Comparison of ENCODE assay signal across 30 cellular contexts in the genomic region with DNA sequence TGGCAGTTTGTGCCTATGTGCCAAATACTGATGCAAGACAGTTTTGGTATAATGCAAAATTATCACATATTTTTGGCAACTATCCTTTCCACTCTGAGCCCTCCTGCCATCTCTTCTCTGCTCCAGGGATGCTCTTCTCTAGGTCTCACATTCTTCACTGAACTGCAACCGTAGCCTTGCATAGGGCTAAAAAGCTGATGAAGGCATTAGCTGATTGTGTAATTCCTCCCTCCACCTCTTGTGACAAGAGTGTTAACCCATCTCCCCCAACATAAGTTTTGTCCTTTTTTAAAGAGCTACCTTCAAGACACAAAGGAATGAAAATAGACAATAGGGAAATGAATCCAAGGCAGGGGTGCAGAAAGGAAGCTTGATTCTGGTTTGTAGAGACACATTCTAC.
"Had no signal": no experiment of that assay in that cellular context is flagged by ENCODE, and none has a peak within 500 bp of the region (broad histone marks: within the 10 kb centered on the region; RNA-seq: fewer than 3 reads in every experiment).

No MANE protein-coding gene starts in this region.

- H3K9me3 Mint-ChIP-seq: natural killer cell treated with Interleukin-12 subunit alpha and Interleukin-12 subunit beta and Interleukin-15 and Interleukin-18, amount 100 ng/mL, for 72 hours; nephron progenitor cell; stimulated activated effector memory CD8-positive, alpha-beta T cell treated with anti-CD3 and anti-CD28 coated beads, Interleukin-12 subunit alpha, Interleukin-12 subunit beta, amount 100 ng/mL, for 72 hours; stimulated activated naive B cell treated with anti-CD40 and anti-IgM and Interleukin-4, amounts not matched to agents 10 μg/mL and 1 μg/mL and 100 μg/mL, for 72 hours; stimulated activated naive CD8-positive, alpha-beta T cell treated with anti-CD3 and anti-CD28 coated beads, Interleukin-15, Interleukin-2, amounts not matched to agents 100 ng/mL and 50 ng/mL, for 24 hours had no signal

- DNase-seq: nephron progenitor cell; nucleus accumbens; ovary; posterior cingulate gyrus; psoas muscle; right cardiac atrium; right lobe of liver; sigmoid colon; small intestine; stimulated activated CD4-positive, alpha-beta T cell treated with anti-CD3 and anti-CD28 coated beads, Interleukin-15, amount 100 ng/mL, for 24 hours; stimulated activated CD4-positive, alpha-beta T cell treated with anti-CD3 and anti-CD28 coated beads, Interleukin-2, amount 100 ng/mL, for 24 hours; stimulated activated CD4-positive, alpha-beta T cell treated with anti-CD3 and anti-CD28 coated beads, Interleukin-2, amount 100 ng/mL, for 48 hours; stimulated activated CD4-positive, alpha-beta T cell treated with anti-CD3 and anti-CD28 coated beads, Interleukin-4, amount 100 ng/mL, for 24 hours; stimulated activated naive B cell treated with anti-CD40 and anti-IgM and Interleukin-4, amounts not matched to agents 10 μg/mL and 1 μg/mL and 100 μg/mL, for 72 hours; stimulated activated naive CD4-positive, alpha-beta T cell treated with Interleukin-2 at 50 U/mL for 16 hours; stomach; thyroid gland; trophoblast cell; upper lobe of left lung had no signal

- ATAC-seq: natural killer cell treated with Interleukin-12 subunit alpha and Interleukin-12 subunit beta and Interleukin-15 and Interleukin-18, amount 100 ng/mL, for 72 hours; psoas muscle; right cardiac atrium; right lobe of liver; stimulated activated naive B cell treated with anti-CD40 and anti-IgM and Interleukin-4, amounts not matched to agents 10 μg/mL and 1 μg/mL and 100 μg/mL, for 72 hours had no signal

- H2AFZ ChIP-seq: parathyroid adenoma had no signal

- H3K36me3 ChIP-seq: neutrophil, ovary, right lobe of liver, sigmoid colon, stomach, thoracic aorta, thyroid gland, tibial nerve, upper lobe of left lung, vagina had no signal

- H3K4me1 ChIP-seq: psoas muscle, right lobe of liver, stomach, thyroid gland, upper lobe of left lung, vagina had no signal

- H3K27ac ChIP-seq: neutrophil, ovary, parathyroid adenoma, psoas muscle, right lobe of liver, sigmoid colon, stomach, thoracic aorta, thyroid gland, tibial nerve, upper lobe of left lung, vagina had no signal

- H3K27me3 ChIP-seq: neutrophil, ovary, right lobe of liver, sigmoid colon, stomach, thyroid gland, tibial nerve, upper lobe of left lung, vagina had no signal

- H3K4me3 ChIP-seq: ovary, psoas muscle, right lobe of liver, sigmoid colon, stomach, thoracic aorta, thyroid gland, tibial nerve, upper lobe of left lung, vagina had no signal

- H3K27me3 Mint-ChIP-seq: natural killer cell treated with Interleukin-12 subunit alpha and Interleukin-12 subunit beta and Interleukin-15 and Interleukin-18, amount 100 ng/mL, for 72 hours; progenitor cell of endocrine pancreas; stimulated activated naive B cell treated with anti-CD40 and anti-IgM and Interleukin-4, amounts not matched to agents 10 μg/mL and 1 μg/mL and 100 μg/mL, for 72 hours; stimulated activated naive CD8-positive, alpha-beta T cell treated with anti-CD3 and anti-CD28 coated beads, Interleukin-15, Interleukin-2, amounts not matched to agents 100 ng/mL and 50 ng/mL, for 24 hours had no signal

- H3K4me3 Mint-ChIP-seq: natural killer cell treated with Interleukin-12 subunit alpha and Interleukin-12 subunit beta and Interleukin-15 and Interleukin-18, amount 100 ng/mL, for 72 hours; nephron progenitor cell; neural crest cell; stimulated activated effector memory CD8-positive, alpha-beta T cell treated with anti-CD3 and anti-CD28 coated beads, Interleukin-12 subunit alpha, Interleukin-12 subunit beta, amount 100 ng/mL, for 72 hours; stimulated activated naive B cell treated with anti-CD40 and anti-IgM and Interleukin-4, amounts not matched to agents 10 μg/mL and 1 μg/mL and 100 μg/mL, for 72 hours; stimulated activated naive CD8-positive, alpha-beta T cell treated with anti-CD3 and anti-CD28 coated beads, Interleukin-15, Interleukin-2, amounts not matched to agents 100 ng/mL and 50 ng/mL, for 24 hours had no signal

- H3K4me1 Mint-ChIP-seq: stimulated activated effector memory CD8-positive, alpha-beta T cell treated with anti-CD3 and anti-CD28 coated beads, Interleukin-12 subunit alpha, Interleukin-12 subunit beta, amount 100 ng/mL, for 72 hours; stimulated activated naive B cell treated with anti-CD40 and anti-IgM and Interleukin-4, amounts not matched to agents 10 μg/mL and 1 μg/mL and 100 μg/mL, for 72 hours had no signal

- H3K36me3 Mint-ChIP-seq: natural killer cell treated with Interleukin-12 subunit alpha and Interleukin-12 subunit beta and Interleukin-15 and Interleukin-18, amount 100 ng/mL, for 72 hours; stimulated activated effector memory CD8-positive, alpha-beta T cell treated with anti-CD3 and anti-CD28 coated beads, Interleukin-12 subunit alpha, Interleukin-12 subunit beta, amount 100 ng/mL, for 72 hours; stimulated activated naive B cell treated with anti-CD40 and anti-IgM and Interleukin-4, amounts not matched to agents 10 μg/mL and 1 μg/mL and 100 μg/mL, for 72 hours had no signal

- H3K79me2 ChIP-seq: parathyroid adenoma had no signal

- FAIRE-seq: small intestine, urothelium cell line had no signal

- H3K27ac Mint-ChIP-seq: natural killer cell treated with Interleukin-12 subunit alpha and Interleukin-12 subunit beta and Interleukin-15 and Interleukin-18, amount 100 ng/mL, for 72 hours; nephron progenitor cell; progenitor cell of endocrine pancreas; stimulated activated effector memory CD8-positive, alpha-beta T cell treated with anti-CD3 and anti-CD28 coated beads, Interleukin-12 subunit alpha, Interleukin-12 subunit beta, amount 100 ng/mL, for 72 hours; stimulated activated naive B cell treated with anti-CD40 and anti-IgM and Interleukin-4, amounts not matched to agents 10 μg/mL and 1 μg/mL and 100 μg/mL, for 72 hours; stimulated activated naive CD8-positive, alpha-beta T cell treated with anti-CD3 and anti-CD28 coated beads, Interleukin-15, Interleukin-2, amounts not matched to agents 100 ng/mL and 50 ng/mL, for 24 hours had no signal
